ENCODE assay signal across 8 cellular contexts in genomic region chr5:115246361-115246991, GRCh38. TPM values are rescaled to one million over a fixed set of nuclear protein-coding genes. Genes with fewer than 3 reads are reported as not detected.
A peak's percentile ranks its signal among the peaks of the same experiment; 100 is the strongest.
DNase-seq lines count a peak whose midpoint lies in the region; ATAC-seq lines count a peak whose summit lies in the region.

No MANE protein-coding gene starts in this region.

- H3K4me3 ChIP-seq in NT2/D1 (ENCODE audit: insufficient read length, low read depth): no peak overlapping the region

- peaks cover 8% of the 10 kb centered on the region; the same call in 1 of the 2 replicates for H3K9me3 ChIP-seq in NT2/D1 (ENCODE audit: insufficient read depth, low read length)

- ATAC-seq in GM18868 (IDR thresholded peaks at IDR 0.05; ENCODE audit: unreplicated experiment) (peak; percentile 57), HG03354 (IDR thresholded peaks at IDR 0.05; ENCODE audit: poor library complexity, severe bottlenecking, unreplicated experiment) (peak; percentile 67), HG02588 (IDR thresholded peaks at IDR 0.05; ENCODE audit: unreplicated experiment) (no peak), GM21447 (IDR thresholded peaks at IDR 0.05; ENCODE audit: unreplicated experiment) (no peak)

- H3K36me3 ChIP-seq in NT2/D1 (ENCODE audit: insufficient read depth, insufficient read length, low read length): peaks cover 5% of the 10 kb centered on the region

- peak; percentile 68 for DNase-seq in CD1c-positive myeloid dendritic cell (ENCODE audit: extremely low spot score)
- peak; percentile 1 for DNase-seq in NT2/D1 (ENCODE audit: low read depth, low spot score)
- peak; percentile 61 for DNase-seq in dermis blood vessel endothelial cell
- peak; percentile 52 for DNase-seq in myocyte (ENCODE audit: low read depth)

- no peaks in the 10 kb centered on the region for H3K4me1 ChIP-seq in NT2/D1 (ENCODE audit: insufficient read depth, insufficient read length)

- no peak overlapping the region for H3K9ac ChIP-seq in NT2/D1 (ENCODE audit: insufficient read length, low read depth)

- no peaks in the 10 kb centered on the region for H3K27me3 ChIP-seq in NT2/D1 (ENCODE audit: insufficient read depth, insufficient read length)

RNA-seq across cellular contexts. Expression of gene PGGT1B, which starts 16.2 kb away (rescaled TPM):
- total RNA-seq in dermis blood vessel endothelial cell (19.2 and 19.9 TPM in 2 replicates), myocyte (6.6 and 11.3 TPM in 2 replicates)
- 14.1 TPM for polyA plus RNA-seq in myocyte (2012)

RNA-seq across cellular contexts. Expression of gene CCDC112, which starts 50.0 kb away (rescaled TPM):
- total RNA-seq in dermis blood vessel endothelial cell (5.9 and 6.6 TPM in 2 replicates), myocyte (5.6 and 6.2 TPM in 2 replicates)
- 2.1 TPM for polyA plus RNA-seq in myocyte (2012)

Comparison
In these comparisons a context has a peak if more than half of its experiments do, and no peak if none do; other contexts are left out.
1. DNase-seq: peak in every context shown above with its lines; median percentile 68 in CD1c-positive myeloid dendritic cell; 61 in dermis blood vessel endothelial cell; 52 in myocyte; 1 in NT2/D1.
2. ATAC-seq: peak in GM18868 (single experiment) and HG03354 (single experiment); none in HG02588 (single experiment) and GM21447 (single experiment).